In genomic region chr17:82386256-82386831, GRCh38 we compare ENCODE assay signal across 23 cellular contexts. TPM values are rescaled to one million over a fixed set of nuclear protein-coding genes. Genes with fewer than 3 reads are reported as not detected.
A peak's percentile ranks its signal among the peaks of the same experiment; 100 is the strongest.
DNase-seq lines count a peak whose midpoint lies in the region; ATAC-seq and TF ChIP-seq lines count a peak whose summit lies in the region.
"Had no signal": no experiment of that assay in that cellular context is flagged by ENCODE, and none has a peak within 500 bp of the region (broad histone marks: within the 10 kb centered on the region; RNA-seq: fewer than 3 reads in every experiment).

No MANE protein-coding gene starts in this region.

- H3K4me3 ChIP-seq in right atrium auricular region, result no peak overlapping the region
- H3K4me3 ChIP-seq in prostate gland, result no peak overlapping the region
- H3K4me3 ChIP-seq: GM23338 had no signal

- H3K4me3 Mint-ChIP-seq in nephron, result peak overlapping the region in 2 of 3 experiments; percentile 15 to 38
- H3K4me3 Mint-ChIP-seq: CD8-positive, alpha-beta T cell; GM23338; IgD-negative memory B cell had no signal

- H3K9me3 Mint-ChIP-seq in nephron, result no peaks in the 10 kb centered on the region
- H3K9me3 Mint-ChIP-seq: CD8-positive, alpha-beta T cell; GM23338; IgD-negative memory B cell had no signal

- H3K4me1 Mint-ChIP-seq in nephron, result peaks cover 33% of the 10 kb centered on the region
- H3K4me1 Mint-ChIP-seq: IgD-negative memory B cell had no signal

- H3K36me3 Mint-ChIP-seq in nephron (ENCODE audit: low read depth), result peaks cover 4% of the 10 kb centered on the region
- H3K36me3 Mint-ChIP-seq: CD8-positive, alpha-beta T cell had no signal

- TF ChIP-seq POLR2A in prostate gland (IDR thresholded peaks at IDR 0.05), result no peak

- WGBS in prostate gland, result 44% methylated on average over 17 of the region's 17 CpGs

- H3K9me3 ChIP-seq in right atrium auricular region, result no peaks in the 10 kb centered on the region
- H3K9me3 ChIP-seq in prostate gland, result no peaks in the 10 kb centered on the region

- H3K36me3 ChIP-seq in right atrium auricular region (no peaks in the 10 kb centered on the region), prostate gland (no peaks in the 10 kb centered on the region)

- intact Hi-C loops in Right ventricle myocardium superior (cut with DNase I), result no loop called here
- intact Hi-C loops in left cardiac atrium (cut with DNase I), result no loop called here
- intact Hi-C loops in prostate gland (cut with DNase I), result no loop called here

- TF ChIP-seq CTCF in right atrium auricular region (IDR thresholded peaks at IDR 0.05) (no peak), nephron (IDR thresholded peaks at IDR 0.05; ENCODE audit: unreplicated experiment in 3 of 3) (no peak), prostate gland (IDR thresholded peaks at IDR 0.05) (no peak)

- peak overlapping the region; percentile 17 to 77 (median 72) for H3K27ac Mint-ChIP-seq in nephron
- H3K27ac Mint-ChIP-seq: CD8-positive, alpha-beta T cell; GM23338; IgD-negative memory B cell had no signal

- H3K27me3 ChIP-seq in right atrium auricular region (no peaks in the 10 kb centered on the region), prostate gland (replicated peaks; ENCODE audit: insufficient read depth) (no peaks in the 10 kb centered on the region)

- H3K27ac ChIP-seq in right atrium auricular region (no peak overlapping the region), prostate gland (no peak overlapping the region)
- H3K27ac ChIP-seq: HL-60 had no signal

- H3K27me3 Mint-ChIP-seq in nephron (ENCODE audit: low read depth), result no peaks in the 10 kb centered on the region

- ATAC-seq in Right ventricle myocardium superior (ENCODE audit: poor library complexity) (peak; percentile 30), left cardiac atrium (peak in 1 of 2 donors; percentile 28), GM18502 (IDR thresholded peaks at IDR 0.05; ENCODE audit: poor library complexity, unreplicated experiment) (no peak), GM21423 (IDR thresholded peaks at IDR 0.05; ENCODE audit: unreplicated experiment) (no peak), GM19467 (IDR thresholded peaks at IDR 0.05; ENCODE audit: unreplicated experiment) (no peak)
- ATAC-seq: CD8-positive, alpha-beta T cell; HCT116 had no signal

- peak; percentile 62 for DNase-seq in Right ventricle myocardium superior
- no peak for DNase-seq in right atrium auricular region (ENCODE audit: low spot score)
- peak; percentile 27 for DNase-seq in left cardiac atrium
- DNase-seq in prostate gland (ENCODE audit: low spot score), result no peak
- DNase-seq: CD8-positive, alpha-beta T cell; DMS79; NCI-H1417; NCI-H1930; NCI-H2171; NCI-H446; NCI-H69; NK-92 treated with Interleukin-12 subunit alpha and Interleukin-12 subunit beta, amount 100 ng/mL, for 24 hours; OCI-M1; RPMI8226 had no signal

- H3K4me1 ChIP-seq in right atrium auricular region, result peaks cover 0 to 32% of the 10 kb centered on the region in 2 donors
- H3K4me1 ChIP-seq in prostate gland (replicated peaks), result peaks cover 5% of the 10 kb centered on the region

RNA-seq across cellular contexts. Expression of gene UTS2R, which starts 14.8 kb away (rescaled TPM):
- total RNA-seq in Right ventricle myocardium superior (0.81 TPM), right atrium auricular region (10 to 100 TPM in 1 of 2 donors, under 1 TPM in 1; 0.44 to 16.9 TPM), left cardiac atrium (1 to 10 TPM in 1 of 2 donors, under 1 TPM in 1; 0.32 to 1.4 TPM), prostate gland (not detected)
- total RNA-seq: A172; CD8-positive, alpha-beta T cell had no signal

RNA-seq across cellular contexts. Expression of gene TEX19, which starts 27.3 kb away (rescaled TPM):
- total RNA-seq in Right ventricle myocardium superior, result not detected
- total RNA-seq in right atrium auricular region, result not detected
- total RNA-seq in left cardiac atrium, result not detected
- total RNA-seq in prostate gland, result 10 to 100 TPM in 1 of 2 donors, not detected in 1; 10.6 TPM
- total RNA-seq: A172; CD8-positive, alpha-beta T cell had no signal

RNA-seq across cellular contexts. Expression of gene HEXD, which starts 31.8 kb away (rescaled TPM):
- 14.8 TPM for total RNA-seq in Right ventricle myocardium superior
- 10 to 100 TPM; 11.3 to 15.6 TPM for total RNA-seq in right atrium auricular region
- 10 to 100 TPM; 14.3 to 16.3 TPM for total RNA-seq in left cardiac atrium
- total RNA-seq in prostate gland, result 100 to 1,000 TPM in 1 of 2 donors, 10 to 100 TPM in 1; 76.1 to 145 TPM

RNA-seq across cellular contexts. Expression of gene OGFOD3, which starts 32.0 kb away (rescaled TPM):
- total RNA-seq in Right ventricle myocardium superior (29.9 TPM), right atrium auricular region (10 to 100 TPM; 26.4 to 32.4 TPM), left cardiac atrium (10 to 100 TPM; 27.2 to 32.0 TPM), prostate gland (10 to 100 TPM; 41.0 to 65.8 TPM)

RNA-seq across cellular contexts. Expression of gene SECTM1, which starts 52.8 kb away (rescaled TPM):
- total RNA-seq in Right ventricle myocardium superior, result 4.3 TPM
- 1 to 10 TPM; 3.1 to 7.7 TPM for total RNA-seq in right atrium auricular region
- 10 to 100 TPM in 1 of 2 donors, 1 to 10 TPM in 1; 6.6 to 12.6 TPM for total RNA-seq in left cardiac atrium
- 10 to 100 TPM in 1 of 2 donors, 1 to 10 TPM in 1; 9.0 to 12.5 TPM for total RNA-seq in prostate gland

Comparison
In these comparisons a context has a peak if more than half of its experiments do, and no peak if none do; other contexts are left out.
1. DNase-seq: peak in Right ventricle myocardium superior (single experiment) and left cardiac atrium (single experiment); none in right atrium auricular region (single experiment) and prostate gland (single experiment).